1 cellular context compared by ENCODE assay signal in the genomic region with DNA sequence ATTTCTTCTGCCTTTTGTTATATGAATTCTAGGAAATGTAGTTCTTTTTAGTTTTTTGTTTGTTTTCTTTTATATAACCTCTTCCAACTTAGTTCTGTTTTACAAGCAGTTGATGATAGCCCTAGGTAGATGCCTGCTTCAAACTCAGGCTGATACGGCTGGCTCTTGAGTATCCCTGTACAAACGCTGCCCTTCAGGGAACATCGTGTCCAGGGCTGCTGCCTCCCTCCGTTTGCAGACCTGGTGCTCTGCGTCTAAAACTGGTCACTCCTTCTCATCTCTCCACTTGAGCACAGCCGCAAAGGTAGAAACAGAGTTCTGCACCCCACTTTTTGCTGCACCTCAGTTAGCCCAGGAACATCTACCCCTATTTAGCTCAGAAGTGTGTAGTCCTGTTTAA.
TF ChIP-seq lines count a peak whose summit lies in the region.

No MANE protein-coding gene starts in this region.

TF ChIP-seq in K562, 482 proteins besides CTCF, POLR2A, EP300 and RAD21 (continued from another document):
- TF ChIP-seq TOE1 (IDR thresholded peaks at IDR 0.05; ENCODE audit: borderline replicate concordance) (no peak), TOE1 (CRISPR knock-in tag; IDR thresholded peaks at IDR 0.05; ENCODE audit: borderline replicate concordance, low read depth) (no peak)
